ENCODE assay signal across 15 cellular contexts in genomic region chr4:85773372-85773771, GRCh38.
DNase-seq lines count a peak whose midpoint lies in the region; ATAC-seq and TF ChIP-seq lines count a peak whose summit lies in the region.
"Had no signal": no experiment of that assay in that cellular context is flagged by ENCODE, and none has a peak within 500 bp of the region (broad histone marks: within the 10 kb centered on the region; RNA-seq: fewer than 3 reads in every experiment).

No MANE protein-coding gene starts in this region.

- ATAC-seq in SK-N-SH treated with all-trans-retinoic acid at 6 μM for 48 hours: no peak
- no peak for ATAC-seq in HG02588 (IDR thresholded peaks at IDR 0.05; ENCODE audit: unreplicated experiment)

- H3K4me2 ChIP-seq in SK-N-SH: no peak overlapping the region
- H3K4me2 ChIP-seq: BLaER1 had no signal

- H3K9me2 ChIP-seq in SK-N-SH: no peaks in the 10 kb centered on the region

- no peaks in the 10 kb centered on the region for H4K20me1 ChIP-seq in SK-N-SH (ENCODE audit: insufficient read depth)
- H4K20me1 ChIP-seq: BLaER1 had no signal

- peak overlapping the region; percentile 10; the same call in 1 of the 2 replicates for H3K9ac ChIP-seq in SK-N-SH
- H3K9ac ChIP-seq in NT2/D1 (ENCODE audit: insufficient read length, low read depth): no peak overlapping the region
- H3K9ac ChIP-seq: BLaER1 had no signal

- no peak for TF ChIP-seq RAD21 in SK-N-SH (IDR thresholded peaks at IDR 0.05; ENCODE audit: low read length)

- no peaks in the 10 kb centered on the region for H3K9me3 ChIP-seq in SK-N-SH
- H3K9me3 ChIP-seq in NT2/D1 (ENCODE audit: insufficient read depth, low read length): no peaks in the 10 kb centered on the region
- no peaks in the 10 kb centered on the region for H3K9me3 ChIP-seq in neuron (ENCODE audit: low read length)
- no peaks in the 10 kb centered on the region for H3K9me3 ChIP-seq in testis
- H3K9me3 ChIP-seq: BLaER1 had no signal

- intact Hi-C loops in testis (cut with DNase I; ENCODE audit: low total_unique reads): no loop called here

- CTCF ChIA-PET in SK-N-SH (lab: Yijun Ruan, JAX): no interaction called here

- H3K27ac ChIP-seq in SK-N-SH (ENCODE audit: low read depth in 2 of 2, low read length in 1 of 2): peak overlapping the region in 1 of 2 experiments; percentile 84; a peak in 2 of 4 replicates
- H3K27ac ChIP-seq in testis: no peak overlapping the region
- H3K27ac ChIP-seq: 22Rv1, BLaER1, HL-60 had no signal

- TF ChIP-seq CTCF in SK-N-SH (IDR thresholded peaks at IDR 0.05): no peak
- TF ChIP-seq CTCF in testis (IDR thresholded peaks at IDR 0.05): no peak

- no peaks in the 10 kb centered on the region for H3K79me2 ChIP-seq in SK-N-SH (ENCODE audit: insufficient read depth)

- no peaks in the 10 kb centered on the region for H3K27me3 ChIP-seq in SK-N-SH (ENCODE audit: insufficient read depth)
- no peaks in the 10 kb centered on the region for H3K27me3 ChIP-seq in NT2/D1 (ENCODE audit: insufficient read depth, insufficient read length)
- H3K27me3 ChIP-seq in neuron (ENCODE audit: insufficient read depth, low read length): no peaks in the 10 kb centered on the region
- H3K27me3 ChIP-seq in testis: no peaks in the 10 kb centered on the region
- H3K27me3 ChIP-seq: BLaER1 had no signal

- H3K4me1 ChIP-seq in SK-N-SH (ENCODE audit: control insufficient read depth in 1 of 2, insufficient read depth in 2 of 2, low read depth in 1 of 2, low read length in 1 of 2) (peaks cover 4 to 18% of the 10 kb centered on the region in 2 experiments; a peak in 3 of 4 replicates), NT2/D1 (ENCODE audit: insufficient read depth, insufficient read length) (no peaks in the 10 kb centered on the region), neuron (ENCODE audit: insufficient read depth, low read length) (peaks cover 5% of the 10 kb centered on the region), testis (no peaks in the 10 kb centered on the region)
- H3K4me1 ChIP-seq: BLaER1 had no signal

- TF ChIP-seq POLR2A in testis (IDR thresholded peaks at IDR 0.05): no peak

- H2AFZ ChIP-seq in SK-N-SH (ENCODE audit: low read depth): no peak overlapping the region
- peak overlapping the region; percentile 65 for H2AFZ ChIP-seq in neuron (ENCODE audit: low read depth, low read length)
- H2AFZ ChIP-seq: GM23248 had no signal

- DNase-seq in SK-N-SH: no peak
- DNase-seq in NT2/D1 (ENCODE audit: low read depth, low spot score): peak; percentile 9
- peak; percentile 45 for DNase-seq in iPS DF 19.7 (ENCODE audit: low read depth, low spot score)
- DNase-seq in testis: no peak
- no peak for DNase-seq in NCI-H82 treated with DMSO at 0.1 percent for 48 hours (lab: John Stamatoyannopoulos, UW; ENCODE audit: unreplicated experiment)
- DNase-seq: AML-193; CD8-positive, alpha-beta memory T cell; GM23248; H7 had no signal

- no peaks in the 10 kb centered on the region for H3K36me3 ChIP-seq in SK-N-SH (replicated peaks in 1 of 2; ENCODE audit: control insufficient read depth in 1 of 2, insufficient read depth in 2 of 2, low read length in 1 of 2)
- H3K36me3 ChIP-seq in NT2/D1 (ENCODE audit: insufficient read depth, insufficient read length, low read length): no peaks in the 10 kb centered on the region
- no peaks in the 10 kb centered on the region for H3K36me3 ChIP-seq in neuron (ENCODE audit: insufficient read depth, low read length)
- no peaks in the 10 kb centered on the region for H3K36me3 ChIP-seq in testis (ENCODE audit: low read depth, missing control alignments)
- H3K36me3 ChIP-seq: BLaER1 had no signal

- H3F3A ChIP-seq in SK-N-SH (replicated peaks; ENCODE audit: insufficient read depth): peaks cover 6% of the 10 kb centered on the region

- WGBS in SK-N-SH (ENCODE audit: low lambda C conversion rate): 88% methylated on average over 1 of the region's 1 CpG
- WGBS in testis, 2 donors: 83 to 86% methylated on average over 1 of the region's 1 CpG

- TF ChIP-seq EP300 in SK-N-SH (IDR thresholded peaks at IDR 0.05; ENCODE audit: borderline replicate concordance in 1 of 2, low read depth in 1 of 2, low read length in 1 of 2): no peak

- H3K4me3 ChIP-seq in SK-N-SH (ENCODE audit: low read depth in 2 of 2, low read length in 1 of 2): no peak overlapping the region
- no peak overlapping the region for H3K4me3 ChIP-seq in NT2/D1 (ENCODE audit: insufficient read length, low read depth)
- no peak overlapping the region for H3K4me3 ChIP-seq in neuron (ENCODE audit: low read length)
- H3K4me3 ChIP-seq in testis: no peak overlapping the region
- H3K4me3 ChIP-seq: BLaER1, GM23248 had no signal

- POLR2A ChIA-PET in SK-N-SH (lab: Yijun Ruan, JAX): no interaction called here

TF ChIP-seq in SK-N-SH, 30 proteins besides CTCF, POLR2A, EP300 and RAD21:
- TF ChIP-seq PBX3 (IDR thresholded peaks at IDR 0.05) (no peak), NRF1 (IDR thresholded peaks at IDR 0.05; ENCODE audit: low read depth, low read length) (no peak), SIN3A (IDR thresholded peaks at IDR 0.05; ENCODE audit: borderline replicate concordance, low read depth, low read length) (no peak), SMC3 (IDR thresholded peaks at IDR 0.05; ENCODE audit: low read depth, low read length) (no peak), POLR2AphosphoS5 (IDR thresholded peaks at IDR 0.05; ENCODE audit: low read depth, low read length) (no peak), GABPA (IDR thresholded peaks at IDR 0.05; ENCODE audit: low read depth) (no peak), TEAD4 (IDR thresholded peaks at IDR 0.05; ENCODE audit: borderline replicate concordance, insufficient read depth) (no peak), TCF12 (IDR thresholded peaks at IDR 0.05) (no peak), ELF1 (IDR thresholded peaks at IDR 0.05) (no peak)

TF ChIP-seq in SK-N-SH treated with all-trans-retinoic acid at 6 μM for 48 hours, 23 proteins besides CTCF, POLR2A, EP300 and RAD21 (continues in another document):
- no peak for TF ChIP-seq OSR1 (CRISPR knock-in tag; IDR thresholded peaks at IDR 0.05)
- no peak for TF ChIP-seq SNAI2 (CRISPR knock-in tag; IDR thresholded peaks at IDR 0.05)
- no peak for TF ChIP-seq ESRRG (CRISPR knock-in tag; IDR thresholded peaks at IDR 0.05)
- no peak for TF ChIP-seq BACH2 (CRISPR knock-in tag; IDR thresholded peaks at IDR 0.05; ENCODE audit: borderline replicate concordance)
- no peak for TF ChIP-seq CSRNP3 (CRISPR knock-in tag; IDR thresholded peaks at IDR 0.05)
- TF ChIP-seq CSDC2 (CRISPR knock-in tag; IDR thresholded peaks at IDR 0.05): no peak
- no peak for TF ChIP-seq ZFP30 (CRISPR knock-in tag; IDR thresholded peaks at IDR 0.05)
- no peak for TF ChIP-seq ISL1 (CRISPR knock-in tag; IDR thresholded peaks at IDR 0.05)
- no peak for TF ChIP-seq PATZ1 (CRISPR knock-in tag; IDR thresholded peaks at IDR 0.05; ENCODE audit: borderline replicate concordance)
- TF ChIP-seq TSHZ2 (CRISPR knock-in tag; IDR thresholded peaks at IDR 0.05): no peak
- no peak for TF ChIP-seq PPARA (CRISPR knock-in tag; IDR thresholded peaks at IDR 0.05; ENCODE audit: borderline replicate concordance)
- no peak for TF ChIP-seq ZNF70 (CRISPR knock-in tag; IDR thresholded peaks at IDR 0.05)
- no peak for TF ChIP-seq ZC3H10 (CRISPR knock-in tag; IDR thresholded peaks at IDR 0.05)

Comparison
In these comparisons a context has a peak if more than half of its experiments do, and no peak if none do; other contexts are left out.
1. DNase-seq: peak in NT2/D1 (single experiment) and iPS DF 19.7 (single experiment); none in SK-N-SH (single experiment), testis (single experiment) and NCI-H82 treated with DMSO at 0.1 percent for 48 hours (single experiment).